ENCODE assay signal across 9 cellular contexts in genomic region chr15:40942337-40942854, GRCh38.
A peak's percentile ranks its signal among the peaks of the same experiment; 100 is the strongest.
DNase-seq lines count a peak whose midpoint lies in the region; ATAC-seq and FAIRE-seq lines count a peak whose summit lies in the region.
"Had no signal": no experiment of that assay in that cellular context is flagged by ENCODE, and none has a peak within 500 bp of the region (broad histone marks: within the 10 kb centered on the region; RNA-seq: fewer than 3 reads in every experiment).

No MANE protein-coding gene starts in this region.

- H3K9me3 ChIP-seq in muscle layer of duodenum (ENCODE audit: control insufficient read depth in 1 of 2, low read length in 2 of 2): no peaks in the 10 kb centered on the region

- H3K4me3 Mint-ChIP-seq in dendritic cell treated with granulocyte-macrophage colony-stimulating factor and Interleukin-4, amounts not matched to agents 40 ng/mL and 50 ng/mL, for 4 days: peak overlapping the region; percentile 69

- H3K27ac Mint-ChIP-seq in dendritic cell treated with granulocyte-macrophage colony-stimulating factor and Interleukin-4, amounts not matched to agents 40 ng/mL and 50 ng/mL, for 4 days: peak overlapping the region; percentile 83

- no peaks in the 10 kb centered on the region for H3K9me3 Mint-ChIP-seq in dendritic cell treated with granulocyte-macrophage colony-stimulating factor and Interleukin-4, amounts not matched to agents 40 ng/mL and 50 ng/mL, for 4 days

- no peak for ATAC-seq in GM21528 (IDR thresholded peaks at IDR 0.05; ENCODE audit: low FRiP score, unreplicated experiment)

- H3K4me3 ChIP-seq in muscle layer of duodenum (ENCODE audit: low read depth in 1 of 2, low read length in 2 of 2): peak overlapping the region; percentile 61

- intact Hi-C loops in dendritic cell treated with granulocyte-macrophage colony-stimulating factor and Interleukin-4, amounts not matched to agents 40 ng/mL and 50 ng/mL, for 4 days (cut with micrococcal nuclease): loop anchor here (5.0 kb wide), 1 partner anchor 35 kb away; no protein-coding TSS in a partner anchor

- no peaks in the 10 kb centered on the region for H3K27me3 ChIP-seq in muscle layer of duodenum (ENCODE audit: low read depth, low read length)

- DNase-seq in GM19239 (ENCODE audit: insufficient read length, low spot score): no peak
- peak; percentile 3 for DNase-seq in NCI-H2227 treated with DMSO at 0.1 percent for 48 hours (lab: John Stamatoyannopoulos, UW)
- DNase-seq in NCI-H524 treated with DMSO at 0.1 percent for 48 hours (lab: John Stamatoyannopoulos, UW): no peak
- no peak for DNase-seq in NCI-H2029 treated with DMSO at 0.1 percent for 48 hours (lab: John Stamatoyannopoulos, UW)
- no peak for DNase-seq in hepatic stellate cell (ENCODE audit: low spot score)

- no peaks in the 10 kb centered on the region for H3K36me3 ChIP-seq in muscle layer of duodenum (ENCODE audit: control insufficient read depth in 1 of 2, insufficient read depth in 2 of 2, low read length in 2 of 2)

- peak; percentile 64 for FAIRE-seq in GM19239 (lab: Jason Lieb, UNC)
- FAIRE-seq: TTC549 had no signal

- peaks cover 48% of the 10 kb centered on the region for H3K4me1 Mint-ChIP-seq in dendritic cell treated with granulocyte-macrophage colony-stimulating factor and Interleukin-4, amounts not matched to agents 40 ng/mL and 50 ng/mL, for 4 days (ENCODE audit: low read depth)

- peaks cover 8 to 16% of the 10 kb centered on the region in 2 donors for H3K4me1 ChIP-seq in muscle layer of duodenum (ENCODE audit: control insufficient read depth in 1 of 2, insufficient read depth in 2 of 2, low read length in 2 of 2)

- H3K36me3 Mint-ChIP-seq in dendritic cell treated with granulocyte-macrophage colony-stimulating factor and Interleukin-4, amounts not matched to agents 40 ng/mL and 50 ng/mL, for 4 days (ENCODE audit: low read depth): no peaks in the 10 kb centered on the region

- peak overlapping the region; percentile 45 for H3K27ac ChIP-seq in muscle layer of duodenum (ENCODE audit: low read length)

- peaks cover 15% of the 10 kb centered on the region for H3K27me3 Mint-ChIP-seq in dendritic cell treated with granulocyte-macrophage colony-stimulating factor and Interleukin-4, amounts not matched to agents 40 ng/mL and 50 ng/mL, for 4 days
